ENCODE assay signal across 12 cellular contexts in the genomic region with DNA sequence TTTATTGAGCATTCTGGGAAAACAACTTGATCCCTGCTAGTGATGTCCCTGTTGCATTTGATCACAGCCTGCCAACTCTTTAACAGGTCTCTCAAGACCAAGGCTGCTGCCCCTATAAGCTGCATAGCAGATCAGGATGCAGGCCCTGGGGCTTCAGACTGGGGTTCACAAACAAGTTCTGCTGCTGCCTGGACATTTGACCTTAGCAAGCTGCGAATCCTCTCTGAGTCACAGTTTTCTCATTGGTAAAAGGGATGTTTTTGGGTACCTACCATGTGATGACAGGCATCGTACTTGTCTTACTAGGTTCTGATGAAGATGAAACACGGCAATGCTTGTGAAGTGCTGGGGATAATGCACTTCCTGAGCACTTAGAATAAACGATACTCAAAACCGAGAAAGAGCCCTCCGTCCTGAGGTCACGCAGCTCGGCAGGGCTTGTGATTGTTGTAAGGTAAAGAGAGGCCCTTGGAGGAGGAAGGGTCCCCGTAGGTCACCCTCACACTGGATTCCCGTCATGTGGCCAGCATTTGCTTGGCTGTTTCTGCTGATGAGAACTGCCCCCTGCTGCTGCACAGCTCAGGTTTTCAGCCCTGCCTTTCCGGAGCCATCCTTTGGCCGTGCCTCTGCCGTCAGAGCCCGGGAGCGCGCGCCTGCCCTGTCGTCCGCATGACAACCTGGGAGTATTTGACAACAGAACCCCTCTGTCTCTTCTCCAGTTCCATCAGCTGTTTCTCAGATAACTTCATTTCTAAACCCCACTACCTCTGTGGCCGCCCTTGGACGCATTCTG. TPM values are rescaled to one million over a fixed set of nuclear protein-coding genes. Genes with fewer than 3 reads are reported as not detected.
DNase-seq lines count a peak whose midpoint lies in the region; ATAC-seq, FAIRE-seq and TF ChIP-seq lines count a peak whose summit lies in the region.
"Had no signal": no experiment of that assay in that cellular context is flagged by ENCODE, and none has a peak within 500 bp of the region (broad histone marks: within the 10 kb centered on the region; RNA-seq: fewer than 3 reads in every experiment).

No MANE protein-coding gene starts in this region.

- H3K36me3 Mint-ChIP-seq in osteocyte (ENCODE audit: unreplicated experiment) = peaks cover 15% of the 10 kb centered on the region
- H3K36me3 Mint-ChIP-seq: activated naive CD4-positive, alpha-beta T cell treated with anti-CD3 and anti-CD28 coated beads, Interleukin-2, amount 50 U/mL, for 24 hours; memory B cell had no signal

- H3K27me3 ChIP-seq in BLaER1 = peaks cover 3% of the 10 kb centered on the region; the same call in 1 of the 2 replicates
- H3K27me3 ChIP-seq in SJCRH30 = no peaks in the 10 kb centered on the region

- no peak for FAIRE-seq in frontal cortex (lab: Jason Lieb, UNC)

- DNase-seq in SJCRH30 (peak; percentile 45 to 56), fibroblast of villous mesenchyme (ENCODE audit: low read depth) (peak; percentile 58), osteocyte (ENCODE audit: extremely low spot score, unreplicated experiment) (no peak), GM03348 (ENCODE audit: low spot score) (no peak), frontal cortex (ENCODE audit: low spot score in 2 of 2) (no peak)
- DNase-seq: NCI-H446 had no signal

- H3K4me3 Mint-ChIP-seq in osteocyte (ENCODE audit: unreplicated experiment) = peak overlapping the region; percentile 47
- H3K4me3 Mint-ChIP-seq: activated naive CD4-positive, alpha-beta T cell treated with anti-CD3 and anti-CD28 coated beads, Interleukin-2, amount 50 U/mL, for 24 hours; dendritic cell treated with granulocyte-macrophage colony-stimulating factor and Interleukin-4, amounts not matched to agents 40 ng/mL and 50 ng/mL, for 4 days; memory B cell had no signal

- H3K4me3 ChIP-seq in BLaER1 = no peak overlapping the region
- peak overlapping the region; percentile 24 for H3K4me3 ChIP-seq in SJCRH30
- H3K4me3 ChIP-seq in fibroblast of villous mesenchyme (ENCODE audit: low read depth, low read length) = no peak overlapping the region

- H3K36me3 ChIP-seq in BLaER1 (no peaks in the 10 kb centered on the region), SJCRH30 (peaks cover under 1% of the 10 kb centered on the region; the same call in 1 of the 2 replicates)

- peaks cover 56% of the 10 kb centered on the region for H4K20me1 ChIP-seq in BLaER1

- ATAC-seq in HG03457 (IDR thresholded peaks at IDR 0.05; ENCODE audit: unreplicated experiment) (no peak), HG03095 (IDR thresholded peaks at IDR 0.05; ENCODE audit: unreplicated experiment) (no peak)

- H3K27me3 Mint-ChIP-seq in osteocyte (ENCODE audit: unreplicated experiment) = no peaks in the 10 kb centered on the region

- H3K9me3 ChIP-seq in BLaER1 (no peaks in the 10 kb centered on the region), SJCRH30 (replicated peaks) (no peaks in the 10 kb centered on the region)

- peak overlapping the region; percentile 95 for H3K27ac Mint-ChIP-seq in osteocyte (ENCODE audit: unreplicated experiment)
- H3K27ac Mint-ChIP-seq: activated naive CD4-positive, alpha-beta T cell treated with anti-CD3 and anti-CD28 coated beads, Interleukin-2, amount 50 U/mL, for 24 hours; dendritic cell treated with granulocyte-macrophage colony-stimulating factor and Interleukin-4, amounts not matched to agents 40 ng/mL and 50 ng/mL, for 4 days; memory B cell had no signal

- peaks cover 58% of the 10 kb centered on the region for H3K4me1 ChIP-seq in BLaER1
- peaks cover 32% of the 10 kb centered on the region for H3K4me1 ChIP-seq in SJCRH30

- no peaks in the 10 kb centered on the region for H3K9me3 Mint-ChIP-seq in osteocyte (ENCODE audit: unreplicated experiment)
- H3K9me3 Mint-ChIP-seq: activated naive CD4-positive, alpha-beta T cell treated with anti-CD3 and anti-CD28 coated beads, Interleukin-2, amount 50 U/mL, for 24 hours; dendritic cell treated with granulocyte-macrophage colony-stimulating factor and Interleukin-4, amounts not matched to agents 40 ng/mL and 50 ng/mL, for 4 days; memory B cell had no signal

- H3K27ac ChIP-seq in BLaER1 = no peak overlapping the region
- H3K27ac ChIP-seq in SJCRH30 = peak overlapping the region; percentile 93

- no peak overlapping the region for H3K9ac ChIP-seq in BLaER1

- H3K4me2 ChIP-seq in BLaER1 = peak overlapping the region; percentile 63

- peaks cover 59% of the 10 kb centered on the region for H3K4me1 Mint-ChIP-seq in osteocyte (ENCODE audit: unreplicated experiment)
- H3K4me1 Mint-ChIP-seq: memory B cell had no signal

- TF ChIP-seq CTCF in fibroblast of villous mesenchyme (IDR thresholded peaks at IDR 0.05; ENCODE audit: insufficient read depth, low read depth, low read length) (no peak), osteocyte (IDR thresholded peaks at IDR 0.05) (no peak)

RNA-seq across cellular contexts. Expression of gene TSPAN9, which starts 39.1 kb away (rescaled TPM):
- total RNA-seq in SJCRH30 (2014; rRNA removed; shearing (Covaris generic)) = 194 and 210 TPM in 2 replicates
- total RNA-seq in fibroblast of villous mesenchyme = 41.6 and 76.0 TPM in 2 replicates
- 102 and 114 TPM in 2 replicates for total RNA-seq in osteocyte
- 22.4 TPM for total RNA-seq in frontal cortex

Comparison
In these comparisons a context has a peak if more than half of its experiments do, and no peak if none do; other contexts are left out.
1. DNase-seq: peak in SJCRH30 (2 of 2) and fibroblast of villous mesenchyme (single experiment); none in osteocyte (single experiment), GM03348 (single experiment) and frontal cortex (0 of 2).